ENCODE assay signal across 11 cellular contexts in genomic region chr21:45072963-45073300, GRCh38. TPM values are rescaled to one million over a fixed set of nuclear protein-coding genes. Genes with fewer than 3 reads are reported as not detected.
DNase-seq lines count a peak whose midpoint lies in the region; ATAC-seq, FAIRE-seq and TF ChIP-seq lines count a peak whose summit lies in the region.
"Had no signal": no experiment of that assay in that cellular context is flagged by ENCODE, and none has a peak within 500 bp of the region (broad histone marks: within the 10 kb centered on the region; RNA-seq: fewer than 3 reads in every experiment).

No MANE protein-coding gene starts in this region.

- 85% methylated on average over 14 of the region's 21 CpGs for WGBS in suprapubic skin

- peak overlapping the region; percentile 28 for H3K4me3 Mint-ChIP-seq in activated naive CD4-positive, alpha-beta T cell treated with anti-CD3 and anti-CD28 coated beads, Interleukin-2, amount 10 ng/mL, durations not matched to agents 7 days and 5 days
- peak overlapping the region in 4 of 5 donors; percentile 32 to 94 (median 56) for H3K4me3 Mint-ChIP-seq in immature natural killer cell

- no peak for TF ChIP-seq POLR2A in suprapubic skin (IDR thresholded peaks at IDR 0.05)

- no peak for ATAC-seq in HG03280 (IDR thresholded peaks at IDR 0.05; ENCODE audit: unreplicated experiment)

- H3K4me1 Mint-ChIP-seq in activated naive CD4-positive, alpha-beta T cell treated with anti-CD3 and anti-CD28 coated beads, Interleukin-2, amount 10 ng/mL, durations not matched to agents 7 days and 5 days, result peaks cover 29% of the 10 kb centered on the region
- H3K4me1 Mint-ChIP-seq in immature natural killer cell, result peaks cover 23 to 30% of the 10 kb centered on the region in 2 donors

- no peaks in the 10 kb centered on the region for H3F3A ChIP-seq in Loucy (ENCODE audit: low read depth)

- H3K9me3 Mint-ChIP-seq in activated naive CD4-positive, alpha-beta T cell treated with anti-CD3 and anti-CD28 coated beads, Interleukin-2, amount 10 ng/mL, durations not matched to agents 7 days and 5 days, result no peaks in the 10 kb centered on the region
- H3K9me3 Mint-ChIP-seq in immature natural killer cell, result no peaks in the 10 kb centered on the region

- H3K27me3 ChIP-seq in Loucy (ENCODE audit: insufficient read depth, low read length, poor library complexity, severe bottlenecking) (no peaks in the 10 kb centered on the region), suprapubic skin (no peaks in the 10 kb centered on the region)
- H3K27me3 ChIP-seq: BE2C had no signal

- H3K9me3 ChIP-seq in Loucy (ENCODE audit: insufficient read depth, low read depth, low read length) (no peaks in the 10 kb centered on the region), suprapubic skin (no peaks in the 10 kb centered on the region)
- H3K9me3 ChIP-seq: BE2C had no signal

- peaks cover 19% of the 10 kb centered on the region for H3K4me1 ChIP-seq in Loucy (ENCODE audit: insufficient read depth, low read length, poor library complexity, severe bottlenecking)
- peaks cover 33% of the 10 kb centered on the region for H3K4me1 ChIP-seq in suprapubic skin
- H3K4me1 ChIP-seq: BE2C had no signal

- no peaks in the 10 kb centered on the region for H3K36me3 ChIP-seq in Loucy (ENCODE audit: insufficient read depth, low read length)
- H3K36me3 ChIP-seq in suprapubic skin, result no peaks in the 10 kb centered on the region
- H3K36me3 ChIP-seq: BE2C, cardiac muscle cell had no signal

- no peaks in the 10 kb centered on the region for H3K27me3 Mint-ChIP-seq in activated naive CD4-positive, alpha-beta T cell treated with anti-CD3 and anti-CD28 coated beads, Interleukin-2, amount 10 ng/mL, durations not matched to agents 7 days and 5 days
- H3K27me3 Mint-ChIP-seq in immature natural killer cell (ENCODE audit: low read depth in 3 of 3), result peaks cover 4 to 17% (median 12%) of the 10 kb centered on the region in 3 donors

- H3K4me2 ChIP-seq in Loucy (ENCODE audit: low read depth, low read length, poor library complexity, severe bottlenecking), result peak overlapping the region; percentile 76

- CTCF ChIA-PET in activated naive CD4-positive, alpha-beta T cell treated with anti-CD3 and anti-CD28 coated beads, Interleukin-2, amount 10 ng/mL, durations not matched to agents 7 days and 5 days (lab: Charles Lee), result interaction anchor here (1.2 kb wide), 1 partner anchor 57 kb away, joined by 3 read pairs; no protein-coding TSS in a partner anchor

- no peak overlapping the region for H2AFZ ChIP-seq in Loucy (ENCODE audit: low read length)

- peaks cover 6% of the 10 kb centered on the region for H4K20me1 ChIP-seq in Loucy (ENCODE audit: insufficient read depth, low read length, poor library complexity, severe bottlenecking)

- TF ChIP-seq CTCF in Loucy (conservative IDR thresholded peaks at IDR 0.05; ENCODE audit: low read length) (no peak), suprapubic skin (IDR thresholded peaks at IDR 0.05) (no peak)

- TF ChIP-seq EP300 in suprapubic skin (IDR thresholded peaks at IDR 0.05), result no peak

- H3K4me3 ChIP-seq in Loucy (ENCODE audit: low read length, poor library complexity, severe bottlenecking) (peak overlapping the region; percentile 88), suprapubic skin (peak overlapping the region; percentile 99)

- no peaks in the 10 kb centered on the region for H3K9me2 ChIP-seq in Loucy (replicated peaks; ENCODE audit: low read depth, low read length)

- DNase-seq in activated naive CD4-positive, alpha-beta T cell treated with anti-CD3 and anti-CD28 coated beads, Interleukin-2, amount 10 ng/mL, durations not matched to agents 7 days and 5 days, result no peak
- no peak for DNase-seq in activated naive CD4-positive, alpha-beta T cell (lab: John Stamatoyannopoulos, UW)
- DNase-seq in immature natural killer cell (no peak), suprapubic skin (ENCODE audit: low spot score in 2 of 2) (no peak), DMS79 treated with DMSO at 0.1 percent for 48 hours (lab: John Stamatoyannopoulos, UW) (no peak), frontal cortex (ENCODE audit: low spot score in 2 of 2) (no peak)
- DNase-seq: activated T-cell treated with anti-CD3 and anti-CD28 coated beads for 4 hours, BE2C had no signal

- H3K36me3 Mint-ChIP-seq in activated naive CD4-positive, alpha-beta T cell treated with anti-CD3 and anti-CD28 coated beads, Interleukin-2, amount 10 ng/mL, durations not matched to agents 7 days and 5 days, result peaks cover 8% of the 10 kb centered on the region
- H3K36me3 Mint-ChIP-seq in immature natural killer cell, result no peaks in the 10 kb centered on the region

- H3K27ac ChIP-seq in suprapubic skin, result no peak overlapping the region

- peaks cover 27% of the 10 kb centered on the region for H3K79me2 ChIP-seq in Loucy (ENCODE audit: insufficient read depth, low read length)

- FAIRE-seq in frontal cortex (lab: Jason Lieb, UNC), result no peak

- no peak overlapping the region for H3K27ac Mint-ChIP-seq in activated naive CD4-positive, alpha-beta T cell treated with anti-CD3 and anti-CD28 coated beads, Interleukin-2, amount 10 ng/mL, durations not matched to agents 7 days and 5 days
- no peak overlapping the region for H3K27ac Mint-ChIP-seq in immature natural killer cell

- H3K9ac ChIP-seq in Loucy (ENCODE audit: low read depth, low read length, poor library complexity, severe bottlenecking), result no peak overlapping the region

RNA-seq across cellular contexts. Expression of gene ADARB1, which starts 1.4 kb away (rescaled TPM):
- polyA plus RNA-seq in immature natural killer cell, result 1 to 10 TPM; 3.0 to 4.5 (median 3.4) TPM
- 10 to 100 TPM; 13.2 to 23.6 (median 20.3) TPM for total RNA-seq in suprapubic skin
- total RNA-seq in frontal cortex, result 19.2 TPM
